ENCODE assay signal across 9 cellular contexts in genomic region chr2:219386532-219387280, GRCh38. TPM values are rescaled to one million over a fixed set of nuclear protein-coding genes. Genes with fewer than 3 reads are reported as not detected.
A peak's percentile ranks its signal among the peaks of the same experiment; 100 is the strongest.
DNase-seq lines count a peak whose midpoint lies in the region; ATAC-seq and TF ChIP-seq lines count a peak whose summit lies in the region.
"Had no signal": no experiment of that assay in that cellular context is flagged by ENCODE, and none has a peak within 500 bp of the region (broad histone marks: within the 10 kb centered on the region; RNA-seq: fewer than 3 reads in every experiment).

No MANE protein-coding gene starts in this region.

- no peak for TF ChIP-seq CTCF in stomach (IDR thresholded peaks at IDR 0.05)

- peak; percentile 45 for DNase-seq in NCI-H748 (lab: John Stamatoyannopoulos, UW; ENCODE audit: unreplicated experiment)
- no peak for DNase-seq in NCI-H748 treated with DMSO at 0.1 percent for 48 hours (lab: John Stamatoyannopoulos, UW)
- DNase-seq in immature natural killer cell, result no peak
- DNase-seq in stomach, result no peak
- DNase-seq in effector CD4-positive, alpha-beta T cell, result no peak
- no peak for DNase-seq in NAMALWA (ENCODE audit: low spot score)

- intact Hi-C loops in stomach (cut with DNase I; ENCODE audit: low total_unique reads), result no loop called here

- H3K36me3 ChIP-seq in stomach, result peaks cover 41 to 49% (median 48%) of the 10 kb centered on the region in 4 donors

- peak overlapping the region; percentile 97 for H3K27ac Mint-ChIP-seq in activated naive CD4-positive, alpha-beta T cell treated with anti-CD3 and anti-CD28 coated beads, Interleukin-2, amount 50 U/mL, for 24 hours
- peak overlapping the region; percentile 97 to 99 (median 98) for H3K27ac Mint-ChIP-seq in immature natural killer cell

- H3K27me3 ChIP-seq in stomach, result no peaks in the 10 kb centered on the region

- H3K4me3 ChIP-seq in stomach, result peak overlapping the region; percentile 72 to 88 (median 86)

- peak overlapping the region; percentile 95 to 98 (median 96) for H3K27ac ChIP-seq in stomach

- no peaks in the 10 kb centered on the region for H3K9me3 Mint-ChIP-seq in activated naive CD4-positive, alpha-beta T cell treated with anti-CD3 and anti-CD28 coated beads, Interleukin-2, amount 50 U/mL, for 24 hours
- H3K9me3 Mint-ChIP-seq in immature natural killer cell, result no peaks in the 10 kb centered on the region

- H3K4me1 ChIP-seq in stomach, result peaks cover 13 to 31% (median 23%) of the 10 kb centered on the region in 4 donors

- 43 to 51% (median 48%) methylated on average over 17 to 19 of the region's 19 CpGs for WGBS in stomach, 5 donors

- H3K4me3 Mint-ChIP-seq in activated naive CD4-positive, alpha-beta T cell treated with anti-CD3 and anti-CD28 coated beads, Interleukin-2, amount 50 U/mL, for 24 hours, result peak overlapping the region; percentile 98
- peak overlapping the region; percentile 89 to 97 (median 94) for H3K4me3 Mint-ChIP-seq in immature natural killer cell

- peaks cover 32% of the 10 kb centered on the region for H3K4me1 Mint-ChIP-seq in activated naive CD4-positive, alpha-beta T cell treated with anti-CD3 and anti-CD28 coated beads, Interleukin-2, amount 50 U/mL, for 24 hours
- peaks cover 25 to 26% of the 10 kb centered on the region in 2 donors for H3K4me1 Mint-ChIP-seq in immature natural killer cell

- peaks cover 17% of the 10 kb centered on the region for H3K36me3 Mint-ChIP-seq in activated naive CD4-positive, alpha-beta T cell treated with anti-CD3 and anti-CD28 coated beads, Interleukin-2, amount 50 U/mL, for 24 hours
- peaks cover 10 to 22% (median 12%) of the 10 kb centered on the region in 3 donors for H3K36me3 Mint-ChIP-seq in immature natural killer cell

- H3K9me3 ChIP-seq in stomach, result no peaks in the 10 kb centered on the region

- no peak for TF ChIP-seq EP300 in stomach (IDR thresholded peaks at IDR 0.05)

- ATAC-seq in HG03095 (IDR thresholded peaks at IDR 0.05; ENCODE audit: unreplicated experiment), result no peak

- no peaks in the 10 kb centered on the region for H3K27me3 Mint-ChIP-seq in activated naive CD4-positive, alpha-beta T cell treated with anti-CD3 and anti-CD28 coated beads, Interleukin-2, amount 50 U/mL, for 24 hours
- H3K27me3 Mint-ChIP-seq in immature natural killer cell (ENCODE audit: low read depth in 3 of 3), result peaks cover 2 to 8% (median 4%) of the 10 kb centered on the region in 3 donors

- no peak for TF ChIP-seq POLR2A in stomach (IDR thresholded peaks at IDR 0.05)

RNA-seq across cellular contexts. Expression of gene DNPEP, which starts 1.0 kb away (rescaled TPM):
- polyA plus RNA-seq in immature natural killer cell (10 to 100 TPM; 77.4 to 97.9 (median 78.9) TPM), stomach (100 to 1,000 TPM in 2 of 3 donors, 10 to 100 TPM in 1; 69.2 to 114 (median 105) TPM)
- 100 to 1,000 TPM in 1 of 5 donors, 10 to 100 TPM in 4; 32.7 to 147 (median 46.4) TPM for total RNA-seq in stomach

RNA-seq across cellular contexts. Expression of gene DES, which starts 31.5 kb away (rescaled TPM):
- polyA plus RNA-seq in immature natural killer cell (not detected), stomach (100 to 1,000 TPM; 122 to 803 (median 204) TPM)
- total RNA-seq in stomach, result 1,000 to 10,000 TPM; 1,078 to 5,539 (median 2,913) TPM

RNA-seq across cellular contexts. Expression of gene SPEG, which starts 47.9 kb away (rescaled TPM):
- not detected for polyA plus RNA-seq in immature natural killer cell
- 100 to 1,000 TPM in 1 of 5 donors, 10 to 100 TPM in 3, 1 to 10 TPM in 1; 7.4 to 106 (median 30.4) TPM for total RNA-seq in stomach
- polyA plus RNA-seq in stomach, result 10 to 100 TPM in 1 of 3 donors, 1 to 10 TPM in 2; 9.8 to 65.1 (median 9.9) TPM

RNA-seq across cellular contexts. Expression of gene RESP18, which starts 54.2 kb away (rescaled TPM):
- polyA plus RNA-seq in immature natural killer cell (not detected), stomach (not detected)
- total RNA-seq in stomach, result not detected
- total RNA-seq: Daoy had no signal

Comparison
In these comparisons a context has a peak if more than half of its experiments do, and no peak if none do; other contexts are left out.
1. RNA of gene DES, which starts 31.5 kb away (polyA plus RNA-seq): 122 to 803 TPM in stomach; not detected in immature natural killer cell; every median in the first group is over 100 times any median in the second.
2. RNA of gene SPEG, which starts 47.9 kb away (polyA plus RNA-seq): 9.8 to 65.1 TPM in stomach; not detected in immature natural killer cell; every median in the first group is over 4 times any median in the second.